ENCODE assay signal across 1 cellular context in genomic region chr20:290081-290831, GRCh38.
TF ChIP-seq lines count a peak whose summit lies in the region.

A gene with protein sequence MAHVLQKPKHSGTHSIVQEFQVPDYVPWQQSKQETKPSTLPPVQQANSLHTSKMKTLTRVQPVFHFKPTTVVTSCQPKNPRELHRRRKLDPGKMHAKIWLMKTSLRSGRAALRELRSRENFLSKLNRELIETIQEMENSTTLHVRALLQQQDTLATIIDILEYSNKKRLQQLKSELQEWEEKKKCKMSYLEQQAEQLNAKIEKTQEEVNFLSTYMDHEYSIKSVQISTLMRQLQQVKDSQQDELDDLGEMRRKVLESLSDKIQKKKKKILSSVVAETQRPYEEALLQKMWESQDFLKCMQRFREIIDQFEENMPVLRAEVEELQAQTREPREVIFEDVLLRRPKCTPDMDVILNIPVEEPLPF (minus strand): TSS chr20:290750. CDS start chr20:290610, 140 bp downstream.

TF ChIP-seq in HepG2, 621 proteins besides CTCF, POLR2A, EP300 and RAD21 (continued from another document and continues in another):
- no peak for TF ChIP-seq FOXO4 (CRISPR knock-in tag; conservative IDR thresholded peaks at IDR 0.05)
- peak; percentile 66; the same call in 1 of the 2 replicates for TF ChIP-seq ZNF33B (CRISPR knock-in tag; IDR thresholded peaks at IDR 0.05)
- peak; percentile 3; the same call in 1 of the 2 replicates for TF ChIP-seq ZZZ3 (CRISPR knock-in tag; IDR thresholded peaks at IDR 0.05; ENCODE audit: borderline replicate concordance)
- no peak for TF ChIP-seq ZNF121 (CRISPR knock-in tag; IDR thresholded peaks at IDR 0.05)
- 0 out of 2 replicates have a peak, but pooled peaks have one; percentile 23 for TF ChIP-seq DMAP1 (CRISPR knock-in tag; IDR thresholded peaks at IDR 0.05)
- 0 out of 2 replicates have a peak, but pooled peaks have one; percentile 35 for TF ChIP-seq ZNF747 (CRISPR knock-in tag; IDR thresholded peaks at IDR 0.05; ENCODE audit: borderline replicate concordance)
- no peak for TF ChIP-seq ZMYM4 (CRISPR knock-in tag; IDR thresholded peaks at IDR 0.05)
- TF ChIP-seq ZBTB1 (CRISPR knock-in tag; IDR thresholded peaks at IDR 0.05; ENCODE audit: borderline replicate concordance), result no peak
- no peak for TF ChIP-seq ZBTB39 (CRISPR knock-in tag; IDR thresholded peaks at IDR 0.05)
- TF ChIP-seq ZNF839 (CRISPR knock-in tag; IDR thresholded peaks at IDR 0.05; ENCODE audit: borderline replicate concordance), result peak; percentile 91
- no peak for TF ChIP-seq NFRKB (IDR thresholded peaks at IDR 0.05)
- no peak for TF ChIP-seq MLLT10 (CRISPR knock-in tag; IDR thresholded peaks at IDR 0.05)
- TF ChIP-seq ZBTB7B (CRISPR knock-in tag; IDR thresholded peaks at IDR 0.05), result 0 out of 2 replicates have a peak, but pooled peaks have one; percentile 8
- TF ChIP-seq ARHGAP35 (CRISPR knock-in tag; IDR thresholded peaks at IDR 0.05; ENCODE audit: borderline replicate concordance), result peak; percentile 12; the same call in 1 of the 2 replicates
- TF ChIP-seq ZNF782 (CRISPR knock-in tag; IDR thresholded peaks at IDR 0.05; ENCODE audit: borderline replicate concordance), result no peak
- TF ChIP-seq SRSF4 (IDR thresholded peaks at IDR 0.05; ENCODE audit: low read depth, low read length, poor library complexity, severe bottlenecking), result no peak
- TF ChIP-seq BATF2 (CRISPR knock-in tag; IDR thresholded peaks at IDR 0.05), result 0 out of 2 replicates have a peak, but pooled peaks have one; percentile 39
- TF ChIP-seq, protein P1, sequence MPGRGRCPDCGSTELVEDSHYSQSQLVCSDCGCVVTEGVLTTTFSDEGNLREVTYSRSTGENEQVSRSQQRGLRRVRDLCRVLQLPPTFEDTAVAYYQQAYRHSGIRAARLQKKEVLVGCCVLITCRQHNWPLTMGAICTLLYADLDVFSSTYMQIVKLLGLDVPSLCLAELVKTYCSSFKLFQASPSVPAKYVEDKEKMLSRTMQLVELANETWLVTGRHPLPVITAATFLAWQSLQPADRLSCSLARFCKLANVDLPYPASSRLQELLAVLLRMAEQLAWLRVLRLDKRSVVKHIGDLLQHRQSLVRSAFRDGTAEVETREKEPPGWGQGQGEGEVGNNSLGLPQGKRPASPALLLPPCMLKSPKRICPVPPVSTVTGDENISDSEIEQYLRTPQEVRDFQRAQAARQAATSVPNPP (CRISPR knock-in tag; IDR thresholded peaks at IDR 0.05), result peak; percentile 16; the same call in 1 of the 2 replicates
- TF ChIP-seq, protein P2, sequence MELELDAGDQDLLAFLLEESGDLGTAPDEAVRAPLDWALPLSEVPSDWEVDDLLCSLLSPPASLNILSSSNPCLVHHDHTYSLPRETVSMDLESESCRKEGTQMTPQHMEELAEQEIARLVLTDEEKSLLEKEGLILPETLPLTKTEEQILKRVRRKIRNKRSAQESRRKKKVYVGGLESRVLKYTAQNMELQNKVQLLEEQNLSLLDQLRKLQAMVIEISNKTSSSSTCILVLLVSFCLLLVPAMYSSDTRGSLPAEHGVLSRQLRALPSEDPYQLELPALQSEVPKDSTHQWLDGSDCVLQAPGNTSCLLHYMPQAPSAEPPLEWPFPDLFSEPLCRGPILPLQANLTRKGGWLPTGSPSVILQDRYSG (CRISPR knock-in tag; IDR thresholded peaks at IDR 0.05), result no peak
- peak; percentile 28; the same call in 1 of the 2 replicates for TF ChIP-seq ZSCAN25 (CRISPR knock-in tag; IDR thresholded peaks at IDR 0.05)
- TF ChIP-seq JUN (CRISPR knock-in tag; IDR thresholded peaks at IDR 0.05), result no peak
- no peak for TF ChIP-seq CHCHD3 (CRISPR knock-in tag; IDR thresholded peaks at IDR 0.05)
- TF ChIP-seq ATRX (CRISPR knock-in tag; IDR thresholded peaks at IDR 0.05; ENCODE audit: borderline replicate concordance), result no peak
- no peak for TF ChIP-seq XBP1 (CRISPR knock-in tag; IDR thresholded peaks at IDR 0.05)
- no peak; the same call in 1 of the 2 replicates for TF ChIP-seq NFYC (CRISPR knock-in tag; IDR thresholded peaks at IDR 0.05)
- no peak; the same call in none of the 2 replicates for TF ChIP-seq ZNF556 (CRISPR knock-in tag; IDR thresholded peaks at IDR 0.05; ENCODE audit: borderline replicate concordance)
- TF ChIP-seq ZNF790 (CRISPR knock-in tag; IDR thresholded peaks at IDR 0.05; ENCODE audit: borderline replicate concordance), result no peak
- TF ChIP-seq YEATS4 (CRISPR knock-in tag; IDR thresholded peaks at IDR 0.05; ENCODE audit: borderline replicate concordance), result no peak
- TF ChIP-seq ZNF598 (CRISPR knock-in tag; IDR thresholded peaks at IDR 0.05; ENCODE audit: borderline replicate concordance), result peak; percentile 94
- no peak for TF ChIP-seq LCORL (IDR thresholded peaks at IDR 0.05)
- peak; percentile 13; the same call in 1 of the 2 replicates for TF ChIP-seq LCORL (CRISPR knock-in tag; IDR thresholded peaks at IDR 0.05)
- TF ChIP-seq ZNF768 (CRISPR knock-in tag; IDR thresholded peaks at IDR 0.05), result peak; percentile 59; the same call in 1 of the 2 replicates
- TF ChIP-seq ZC3H13 (CRISPR knock-in tag; IDR thresholded peaks at IDR 0.05), result no peak
- peak; percentile 81 for TF ChIP-seq ZMYM2 (CRISPR knock-in tag; IDR thresholded peaks at IDR 0.05)
- peak; percentile 49 for TF ChIP-seq ELF1 (CRISPR knock-in tag; IDR thresholded peaks at IDR 0.05)
- TF ChIP-seq EZH2 (conservative IDR thresholded peaks at IDR 0.05; ENCODE audit: low read depth, low read length), result no peak
- TF ChIP-seq ZSCAN12 (CRISPR knock-in tag; IDR thresholded peaks at IDR 0.05), result no peak
- TF ChIP-seq MNT (IDR thresholded peaks at IDR 0.05), result 0 out of 2 replicates have a peak, but pooled peaks have one; percentile 9
- TF ChIP-seq, protein P3, sequence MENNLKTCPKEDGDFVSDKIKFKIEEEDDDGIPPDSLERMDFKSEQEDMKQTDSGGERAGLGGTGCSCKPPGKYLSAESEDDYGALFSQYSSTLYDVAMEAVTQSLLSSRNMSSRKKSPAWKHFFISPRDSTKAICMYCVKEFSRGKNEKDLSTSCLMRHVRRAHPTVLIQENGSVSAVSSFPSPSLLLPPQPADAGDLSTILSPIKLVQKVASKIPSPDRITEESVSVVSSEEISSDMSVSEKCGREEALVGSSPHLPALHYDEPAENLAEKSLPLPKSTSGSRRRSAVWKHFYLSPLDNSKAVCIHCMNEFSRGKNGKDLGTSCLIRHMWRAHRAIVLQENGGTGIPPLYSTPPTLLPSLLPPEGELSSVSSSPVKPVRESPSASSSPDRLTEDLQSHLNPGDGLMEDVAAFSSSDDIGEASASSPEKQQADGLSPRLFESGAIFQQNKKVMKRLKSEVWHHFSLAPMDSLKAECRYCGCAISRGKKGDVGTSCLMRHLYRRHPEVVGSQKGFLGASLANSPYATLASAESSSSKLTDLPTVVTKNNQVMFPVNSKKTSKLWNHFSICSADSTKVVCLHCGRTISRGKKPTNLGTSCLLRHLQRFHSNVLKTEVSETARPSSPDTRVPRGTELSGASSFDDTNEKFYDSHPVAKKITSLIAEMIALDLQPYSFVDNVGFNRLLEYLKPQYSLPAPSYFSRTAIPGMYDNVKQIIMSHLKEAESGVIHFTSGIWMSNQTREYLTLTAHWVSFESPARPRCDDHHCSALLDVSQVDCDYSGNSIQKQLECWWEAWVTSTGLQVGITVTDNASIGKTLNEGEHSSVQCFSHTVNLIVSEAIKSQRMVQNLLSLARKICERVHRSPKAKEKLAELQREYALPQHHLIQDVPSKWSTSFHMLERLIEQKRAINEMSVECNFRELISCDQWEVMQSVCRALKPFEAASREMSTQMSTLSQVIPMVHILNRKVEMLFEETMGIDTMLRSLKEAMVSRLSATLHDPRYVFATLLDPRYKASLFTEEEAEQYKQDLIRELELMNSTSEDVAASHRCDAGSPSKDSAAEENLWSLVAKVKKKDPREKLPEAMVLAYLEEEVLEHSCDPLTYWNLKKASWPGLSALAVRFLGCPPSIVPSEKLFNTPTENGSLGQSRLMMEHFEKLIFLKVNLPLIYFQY (CRISPR knock-in tag; IDR thresholded peaks at IDR 0.05; ENCODE audit: borderline replicate concordance), result no peak
- TF ChIP-seq RBFOX2 (IDR thresholded peaks at IDR 0.05; ENCODE audit: low read depth, low read length), result no peak
- no peak for TF ChIP-seq MAFG (CRISPR knock-in tag; IDR thresholded peaks at IDR 0.05)
- no peak; the same call in 1 of the 2 replicates for TF ChIP-seq ZNF614 (CRISPR knock-in tag; IDR thresholded peaks at IDR 0.05; ENCODE audit: borderline replicate concordance)
- TF ChIP-seq XRCC5 (optimal IDR thresholded peaks at IDR 0.05; ENCODE audit: low read length), result peak; percentile 31
- TF ChIP-seq, protein P4, sequence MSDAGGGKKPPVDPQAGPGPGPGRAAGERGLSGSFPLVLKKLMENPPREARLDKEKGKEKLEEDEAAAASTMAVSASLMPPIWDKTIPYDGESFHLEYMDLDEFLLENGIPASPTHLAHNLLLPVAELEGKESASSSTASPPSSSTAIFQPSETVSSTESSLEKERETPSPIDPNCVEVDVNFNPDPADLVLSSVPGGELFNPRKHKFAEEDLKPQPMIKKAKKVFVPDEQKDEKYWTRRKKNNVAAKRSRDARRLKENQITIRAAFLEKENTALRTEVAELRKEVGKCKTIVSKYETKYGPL (CRISPR knock-in tag; IDR thresholded peaks at IDR 0.05), result no peak
- no peak for TF ChIP-seq CCDC6 (CRISPR knock-in tag; IDR thresholded peaks at IDR 0.05)
- TF ChIP-seq ZFX (CRISPR knock-in tag; IDR thresholded peaks at IDR 0.05; ENCODE audit: low read depth), result peak; percentile 65
- TF ChIP-seq DNMT1 (CRISPR knock-in tag; IDR thresholded peaks at IDR 0.05), result no peak
- TF ChIP-seq, protein P5, sequence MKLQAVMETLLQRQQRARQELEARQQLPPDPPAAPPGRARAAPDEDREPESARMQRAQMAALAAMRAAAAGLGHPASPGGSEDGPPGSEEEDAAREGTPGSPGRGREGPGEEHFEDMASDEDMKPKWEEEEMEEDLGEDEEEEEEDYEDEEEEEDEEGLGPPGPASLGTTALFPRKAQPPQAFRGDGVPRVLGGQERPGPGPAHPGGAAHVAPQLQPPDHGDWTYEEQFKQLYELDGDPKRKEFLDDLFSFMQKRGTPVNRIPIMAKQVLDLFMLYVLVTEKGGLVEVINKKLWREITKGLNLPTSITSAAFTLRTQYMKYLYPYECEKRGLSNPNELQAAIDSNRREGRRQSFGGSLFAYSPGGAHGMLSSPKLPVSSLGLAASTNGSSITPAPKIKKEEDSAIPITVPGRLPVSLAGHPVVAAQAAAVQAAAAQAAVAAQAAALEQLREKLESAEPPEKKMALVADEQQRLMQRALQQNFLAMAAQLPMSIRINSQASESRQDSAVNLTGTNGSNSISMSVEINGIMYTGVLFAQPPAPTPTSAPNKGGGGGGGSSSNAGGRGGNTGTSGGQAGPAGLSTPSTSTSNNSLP (IDR thresholded peaks at IDR 0.05; ENCODE audit: low read depth, low read length), result no peak
- no peak for TF ChIP-seq PLRG1 (conservative IDR thresholded peaks at IDR 0.05)
- TF ChIP-seq ZNF772 (CRISPR knock-in tag; IDR thresholded peaks at IDR 0.05), result 0 out of 2 replicates have a peak, but pooled peaks have one; percentile 12
- peak; percentile 61 for TF ChIP-seq ZBTB38 (CRISPR knock-in tag; IDR thresholded peaks at IDR 0.05)
- TF ChIP-seq, protein P6, sequence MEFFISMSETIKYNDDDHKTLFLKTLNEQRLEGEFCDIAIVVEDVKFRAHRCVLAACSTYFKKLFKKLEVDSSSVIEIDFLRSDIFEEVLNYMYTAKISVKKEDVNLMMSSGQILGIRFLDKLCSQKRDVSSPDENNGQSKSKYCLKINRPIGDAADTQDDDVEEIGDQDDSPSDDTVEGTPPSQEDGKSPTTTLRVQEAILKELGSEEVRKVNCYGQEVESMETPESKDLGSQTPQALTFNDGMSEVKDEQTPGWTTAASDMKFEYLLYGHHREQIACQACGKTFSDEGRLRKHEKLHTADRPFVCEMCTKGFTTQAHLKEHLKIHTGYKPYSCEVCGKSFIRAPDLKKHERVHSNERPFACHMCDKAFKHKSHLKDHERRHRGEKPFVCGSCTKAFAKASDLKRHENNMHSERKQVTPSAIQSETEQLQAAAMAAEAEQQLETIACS (CRISPR knock-in tag; IDR thresholded peaks at IDR 0.05), result no peak
- 0 out of 2 replicates have a peak, but pooled peaks have one; percentile 47 for TF ChIP-seq YEATS2 (CRISPR knock-in tag; IDR thresholded peaks at IDR 0.05; ENCODE audit: borderline replicate concordance)
- TF ChIP-seq EEA1 (CRISPR knock-in tag; IDR thresholded peaks at IDR 0.05; ENCODE audit: borderline replicate concordance), result 0 out of 2 replicates have a peak, but pooled peaks have one; percentile 27
